Comparison of ENCODE assay signal across 1 cellular context in genomic region chr1:75724472-75725022, GRCh38.
TF ChIP-seq lines count a peak whose summit lies in the region.

Gene ACADM, plus strand, starts transcription at chr1:75724709. Its CDS starts 79 bp downstream, at chr1:75724788.

TF ChIP-seq in HepG2, 621 proteins besides CTCF, POLR2A, EP300 and RAD21 (continued from another document and continues in another):
- TF ChIP-seq TFDP1 (CRISPR knock-in tag; IDR thresholded peaks at IDR 0.05; ENCODE audit: borderline replicate concordance) (peak; percentile 80; the same call in 1 of the 2 replicates), JARID2 (CRISPR knock-in tag; IDR thresholded peaks at IDR 0.05; ENCODE audit: insufficient replicate concordance) (no peak), ZNF44 (CRISPR knock-in tag; IDR thresholded peaks at IDR 0.05) (0 out of 2 replicates have a peak, but pooled peaks have one; percentile 13), SOX6 (IDR thresholded peaks at IDR 0.05) (no peak), SOX6 (CRISPR knock-in tag; IDR thresholded peaks at IDR 0.05) (peak; percentile 86), ZNF331 (CRISPR knock-in tag; IDR thresholded peaks at IDR 0.05) (peak; percentile 74; the same call in 1 of the 2 replicates), KDM4B (CRISPR knock-in tag; IDR thresholded peaks at IDR 0.05) (peak; percentile 74; the same call in 1 of the 2 replicates), ZNF792 (CRISPR knock-in tag; IDR thresholded peaks at IDR 0.05) (no peak), TBL1XR1 (IDR thresholded peaks at IDR 0.05; ENCODE audit: borderline replicate concordance, low read length, partially characterized antibody) (peak; percentile 27), SP4 (CRISPR knock-in tag; IDR thresholded peaks at IDR 0.05) (peak; percentile 85), ZNF12 (CRISPR knock-in tag; IDR thresholded peaks at IDR 0.05) (peak; percentile 48; the same call in 1 of the 2 replicates), ARNT2 (CRISPR knock-in tag; IDR thresholded peaks at IDR 0.05; ENCODE audit: low read depth) (peak; percentile 85), NR2F6 (IDR thresholded peaks at IDR 0.05) (peak; percentile 85), NR2F6 (CRISPR knock-in tag; IDR thresholded peaks at IDR 0.05) (peak; percentile 97), HNF1A (IDR thresholded peaks at IDR 0.05; ENCODE audit: low read depth) (no peak), HNF1A (CRISPR knock-in tag; IDR thresholded peaks at IDR 0.05; ENCODE audit: borderline replicate concordance) (peak; percentile 60; the same call in 1 of the 2 replicates), ZFP90 (CRISPR knock-in tag; IDR thresholded peaks at IDR 0.05; ENCODE audit: borderline replicate concordance) (no peak), ZNF773 (CRISPR knock-in tag; IDR thresholded peaks at IDR 0.05; ENCODE audit: borderline replicate concordance) (0 out of 2 replicates have a peak, but pooled peaks have one; percentile 54), NRL (CRISPR knock-in tag; IDR thresholded peaks at IDR 0.05; ENCODE audit: borderline replicate concordance) (peak; percentile 71), ZKSCAN5 (CRISPR knock-in tag; IDR thresholded peaks at IDR 0.05) (no peak), RAD51 (IDR thresholded peaks at IDR 0.05; ENCODE audit: borderline replicate concordance) (no peak), GRHL1 (CRISPR knock-in tag; conservative IDR thresholded peaks at IDR 0.05) (no peak), ZSCAN29 (CRISPR knock-in tag; conservative IDR thresholded peaks at IDR 0.05) (no peak; the same call in 1 of the 2 replicates), ZNF782 (CRISPR knock-in tag; IDR thresholded peaks at IDR 0.05; ENCODE audit: borderline replicate concordance) (peak; percentile 68; the same call in 1 of the 2 replicates), MLX (CRISPR knock-in tag; IDR thresholded peaks at IDR 0.05) (no peak), TBP (CRISPR knock-in tag; IDR thresholded peaks at IDR 0.05) (no peak), SETDB1 (CRISPR knock-in tag; IDR thresholded peaks at IDR 0.05; ENCODE audit: borderline replicate concordance) (no peak), ZNF414 (CRISPR knock-in tag; IDR thresholded peaks at IDR 0.05) (peak; percentile 78; the same call in 1 of the 2 replicates), ZNF382 (CRISPR knock-in tag; IDR thresholded peaks at IDR 0.05; ENCODE audit: borderline replicate concordance) (no peak), MTF2 (CRISPR knock-in tag; IDR thresholded peaks at IDR 0.05; ENCODE audit: borderline replicate concordance) (no peak), HNRNPH1 (optimal IDR thresholded peaks at IDR 0.05; ENCODE audit: low read depth, low read length) (peak; percentile 44), KAT7 (CRISPR knock-in tag; IDR thresholded peaks at IDR 0.05; ENCODE audit: borderline replicate concordance) (peak; percentile 54), ATF7-NPFF (CRISPR knock-in tag; IDR thresholded peaks at IDR 0.05; ENCODE audit: low read depth) (peak; percentile 80), SP5 (CRISPR knock-in tag; IDR thresholded peaks at IDR 0.05; ENCODE audit: borderline replicate concordance, low read depth) (peak; percentile 97), ZNF580 (CRISPR knock-in tag; IDR thresholded peaks at IDR 0.05; ENCODE audit: borderline replicate concordance, low read depth) (peak; percentile 70; the same call in 1 of the 2 replicates), ZNF549 (CRISPR knock-in tag; IDR thresholded peaks at IDR 0.05) (no peak), SNAPC2 (CRISPR knock-in tag; IDR thresholded peaks at IDR 0.05) (no peak), HDAC1 (CRISPR knock-in tag; IDR thresholded peaks at IDR 0.05) (peak; percentile 95), ZNF780A (CRISPR knock-in tag; IDR thresholded peaks at IDR 0.05) (no peak), TRIM24 (CRISPR knock-in tag; IDR thresholded peaks at IDR 0.05) (no peak), ZBTB46 (CRISPR knock-in tag; IDR thresholded peaks at IDR 0.05; ENCODE audit: borderline replicate concordance) (0 out of 2 replicates have a peak, but pooled peaks have one; percentile 31), YY1 (IDR thresholded peaks at IDR 0.05; ENCODE audit: insufficient read depth, insufficient replicate concordance, low read depth, low read length) (peak; percentile 90), ZNF335 (CRISPR knock-in tag; IDR thresholded peaks at IDR 0.05) (0 out of 2 replicates have a peak, but pooled peaks have one; percentile 87), ETV5 (CRISPR knock-in tag; IDR thresholded peaks at IDR 0.05; ENCODE audit: borderline replicate concordance) (peak; percentile 52), ZNF180 (CRISPR knock-in tag; IDR thresholded peaks at IDR 0.05; ENCODE audit: borderline replicate concordance, low read depth) (no peak), SRSF9 (IDR thresholded peaks at IDR 0.05; ENCODE audit: borderline replicate concordance, insufficient read depth, low read depth, low read length, poor library complexity, severe bottlenecking) (no peak), DMTF1 (CRISPR knock-in tag; IDR thresholded peaks at IDR 0.05) (no peak)
- TF ChIP-seq, protein P1, sequence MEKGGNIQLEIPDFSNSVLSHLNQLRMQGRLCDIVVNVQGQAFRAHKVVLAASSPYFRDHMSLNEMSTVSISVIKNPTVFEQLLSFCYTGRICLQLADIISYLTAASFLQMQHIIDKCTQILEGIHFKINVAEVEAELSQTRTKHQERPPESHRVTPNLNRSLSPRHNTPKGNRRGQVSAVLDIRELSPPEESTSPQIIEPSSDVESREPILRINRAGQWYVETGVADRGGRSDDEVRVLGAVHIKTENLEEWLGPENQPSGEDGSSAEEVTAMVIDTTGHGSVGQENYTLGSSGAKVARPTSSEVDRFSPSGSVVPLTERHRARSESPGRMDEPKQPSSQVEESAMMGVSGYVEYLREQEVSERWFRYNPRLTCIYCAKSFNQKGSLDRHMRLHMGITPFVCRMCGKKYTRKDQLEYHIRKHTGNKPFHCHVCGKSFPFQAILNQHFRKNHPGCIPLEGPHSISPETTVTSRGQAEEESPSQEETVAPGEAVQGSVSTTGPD (CRISPR knock-in tag; IDR thresholded peaks at IDR 0.05), result no peak
- TF ChIP-seq, protein P2, sequence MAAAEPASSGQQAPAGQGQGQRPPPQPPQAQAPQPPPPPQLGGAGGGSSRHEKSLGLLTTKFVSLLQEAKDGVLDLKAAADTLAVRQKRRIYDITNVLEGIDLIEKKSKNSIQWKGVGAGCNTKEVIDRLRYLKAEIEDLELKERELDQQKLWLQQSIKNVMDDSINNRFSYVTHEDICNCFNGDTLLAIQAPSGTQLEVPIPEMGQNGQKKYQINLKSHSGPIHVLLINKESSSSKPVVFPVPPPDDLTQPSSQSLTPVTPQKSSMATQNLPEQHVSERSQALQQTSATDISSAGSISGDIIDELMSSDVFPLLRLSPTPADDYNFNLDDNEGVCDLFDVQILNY (CRISPR knock-in tag; conservative IDR thresholded peaks at IDR 0.05), result peak; percentile 73
